In genomic region chrX:109537324-109537665, GRCh38 we compare ENCODE assay signal across 8 cellular contexts. TPM values are rescaled to one million over a fixed set of nuclear protein-coding genes. Genes with fewer than 3 reads are reported as not detected.
DNase-seq lines count a peak whose midpoint lies in the region; ATAC-seq and TF ChIP-seq lines count a peak whose summit lies in the region.

No MANE protein-coding gene starts in this region.

- ATAC-seq in GM21367 (IDR thresholded peaks at IDR 0.05; ENCODE audit: unreplicated experiment) (no peak), HG03354 (IDR thresholded peaks at IDR 0.05; ENCODE audit: poor library complexity, severe bottlenecking, unreplicated experiment) (no peak)

- WGBS in lower leg skin, 2 donors = 0 to 41% methylated on average over 10 of the region's 10 CpGs
- WGBS in transverse colon (ENCODE audit: low coverage in 1 of 2), 2 donors = 33% methylated on average over 10 of the region's 10 CpGs; no CpG with 5 or more reads in 1 of the 2 donors

- peaks cover 4% of the 10 kb centered on the region for H3K9me3 Mint-ChIP-seq in chondrocyte (ENCODE audit: low read depth)

- intact Hi-C loops in lower leg skin (cut with DNase I; ENCODE audit: low total_unique reads) (no loop called here), transverse colon (cut with DNase I; ENCODE audit: low total_unique reads) (no loop called here)

- peak overlapping the region; percentile 100 for H3K27ac Mint-ChIP-seq in chondrocyte (ENCODE audit: unreplicated experiment)

- peak overlapping the region; percentile 85 to 93 (median 90) for H3K27ac ChIP-seq in transverse colon

- TF ChIP-seq CTCF in chondrocyte (IDR thresholded peaks at IDR 0.05) (no peak), lower leg skin (IDR thresholded peaks at IDR 0.05) (no peak), transverse colon (IDR thresholded peaks at IDR 0.05) (no peak)

- H3K4me3 Mint-ChIP-seq in chondrocyte (ENCODE audit: unreplicated experiment) = peak overlapping the region; percentile 98

- no peak for TF ChIP-seq POLR2A in lower leg skin (IDR thresholded peaks at IDR 0.05)
- no peak for TF ChIP-seq POLR2A in transverse colon (IDR thresholded peaks at IDR 0.05)

- no peaks in the 10 kb centered on the region for H3K27me3 ChIP-seq in transverse colon

- DNase-seq in NCI-H1417 (lab: John Stamatoyannopoulos, UW) (peak in 2 of 3 experiments; percentile 72 to 80), NCI-H1417 treated with DMSO at 0.1 percent for 48 hours (lab: John Stamatoyannopoulos, UW) (no peak), NCI-H226 (peak; percentile 29), chondrocyte (ENCODE audit: low spot score) (no peak), lower leg skin (ENCODE audit: low spot score in 2 of 2) (peak; percentile 39 to 85), transverse colon (peak; percentile 42)

- no peaks in the 10 kb centered on the region for H3K36me3 Mint-ChIP-seq in chondrocyte (ENCODE audit: low read depth)

- H3K4me1 ChIP-seq in transverse colon = peaks cover 0 to 5% (median 2%) of the 10 kb centered on the region in 4 donors

- TF ChIP-seq EP300 in transverse colon (IDR thresholded peaks at IDR 0.05; ENCODE audit: low read depth) = no peak

- no peak overlapping the region for H3K4me3 ChIP-seq in lower leg skin (ENCODE audit: low read depth, poor library complexity, severe bottlenecking)
- H3K4me3 ChIP-seq in transverse colon = peak overlapping the region; percentile 1 to 61 (median 44)

- in situ Hi-C loops in transverse colon (cut with MboI; ENCODE audit: low pct_ligation_motif_present in 1 of 4, low pct_unique_long_range_greater_than_20kb in 1 of 4, low sequenced_read_pairs in 3 of 4) = no loop called here

- no peaks in the 10 kb centered on the region for H3K9me3 ChIP-seq in transverse colon

- H3K36me3 ChIP-seq in transverse colon = no peaks in the 10 kb centered on the region

- H3K27me3 Mint-ChIP-seq in chondrocyte (ENCODE audit: low read depth) = no peaks in the 10 kb centered on the region

- H3K4me1 Mint-ChIP-seq in chondrocyte (ENCODE audit: low read depth) = peaks cover 24% of the 10 kb centered on the region

RNA-seq across cellular contexts. Expression of gene NXT2, which starts 0.7 kb away (rescaled TPM):
- total RNA-seq in chondrocyte (9.5 to 15.8 TPM (median 9.8 TPM) in 3 replicates), lower leg skin (10 to 100 TPM in 3 of 4 donors, 1 to 10 TPM in 1; 6.6 to 16.2 (median 12.8) TPM), transverse colon (10 to 100 TPM in 1 of 4 donors, 1 to 10 TPM in 2, not detected in 1; 5.2 to 13.5 (median 8.9) TPM)

RNA-seq across cellular contexts. Expression of gene GUCY2F, which starts 55.4 kb away (rescaled TPM):
- not detected in 3 replicates for total RNA-seq in chondrocyte
- not detected for total RNA-seq in lower leg skin
- not detected for total RNA-seq in transverse colon

Comparison
In these comparisons a context has a peak if more than half of its experiments do, and no peak if none do; other contexts are left out.
1. DNase-seq: peak in NCI-H1417 (2 of 3), NCI-H226 (single experiment), lower leg skin (2 of 2) and transverse colon (single experiment); none in NCI-H1417 treated with DMSO at 0.1 percent for 48 hours (single experiment) and chondrocyte (single experiment).